Comparison of ENCODE assay signal across 8 cellular contexts in genomic region chr1:156125544-156125943, GRCh38. TPM values are rescaled to one million over a fixed set of nuclear protein-coding genes. Genes with fewer than 3 reads are reported as not detected.
DNase-seq lines count a peak whose midpoint lies in the region; ATAC-seq, FAIRE-seq and TF ChIP-seq lines count a peak whose summit lies in the region.
"Not testable (repeated sequence)": the region's sequence is repeated elsewhere in the genome, so short reads cannot be mapped to it uniquely, and the experiment has no call there.

No MANE protein-coding gene starts in this region.

- H3K4me3 ChIP-seq in A549 = peak overlapping the region; percentile 22; the same call in 1 of the 3 replicates
- not testable (repeated sequence) for H3K4me3 ChIP-seq in HEK293 (ENCODE audit: low read depth, low read length); right lobe of liver; pancreas
- H3K4me3 ChIP-seq in ascending aorta = peak overlapping the region; percentile 93 to 100
- H3K4me3 ChIP-seq in stomach smooth muscle (ENCODE audit: low read length in 2 of 2) = peak overlapping the region in 1 of 2 donors; percentile 63

- H3K27ac Mint-ChIP-seq in T-cell (peak overlapping the region; percentile 88 to 90), endothelial cell (ENCODE audit: unreplicated experiment) (peak overlapping the region; percentile 80)

- H3K27me3 Mint-ChIP-seq in T-cell; endothelial cell (ENCODE audit: unreplicated experiment): not testable (repeated sequence)

- H3K4me3 Mint-ChIP-seq in T-cell = peak overlapping the region in 1 of 3 donors; percentile 50
- H3K4me3 Mint-ChIP-seq in endothelial cell (ENCODE audit: unreplicated experiment) = not testable (repeated sequence)

- not testable (repeated sequence) for DNase-seq in A549 (ENCODE audit: low read depth in 1 of 2, low spot score in 1 of 2); T-cell; endothelial cell (ENCODE audit: low spot score); right lobe of liver; pancreas
- peak in 1 of 2 donors; percentile 72 for DNase-seq in ascending aorta (ENCODE audit: low spot score in 2 of 2)

- POLR2A ChIA-PET in A549 (lab: Yijun Ruan, JAX) = interaction anchor here (1.3 to 6.1 kb wide), 3 partner anchors 11 to 43 kb away, joined by 3 to 108 read pairs (median 5); partner anchors contain the start of genes LMNA and MEX3A
- POLR2A ChIA-PET in HEK293 (lab: Yijun Ruan, JAX) = interaction anchor here (0.5 to 5.8 kb wide), 5 partner anchors 11 to 276 kb away, joined by 3 to 61 read pairs (median 6); partner anchors contain the start of gene LMNA
- POLR2A ChIA-PET in T-cell (lab: Charles Lee) = interaction anchor here in 1 of 2 donors (0.6 to 4.4 kb wide), 4 partner anchors 8 to 29 kb away, joined by 3 to 18 read pairs (median 4); no protein-coding TSS in a partner anchor

- not testable (repeated sequence) for H3K36me3 Mint-ChIP-seq in T-cell; endothelial cell (ENCODE audit: low read depth, unreplicated experiment)

- H3K4me2 ChIP-seq in A549 = peak overlapping the region; percentile 91

- 57% methylated on average over 10 of the region's 10 CpGs for WGBS in A549 (ENCODE audit: missing lambda C conversion rate)
- WGBS in right lobe of liver (ENCODE audit: insufficient coverage, low coverage, low lambda C conversion rate, missing lambda C conversion rate) = 77% methylated on average over 6 of the region's 10 CpGs
- 90% methylated on average over 10 of the region's 10 CpGs for WGBS in pancreas, 2 donors

- H3K36me3 ChIP-seq in HEK293 (ENCODE audit: control insufficient read depth in 2 of 2, insufficient read depth in 1 of 2, low read length in 2 of 2); ascending aorta; right lobe of liver; pancreas; stomach smooth muscle (ENCODE audit: control insufficient read depth in 2 of 2, insufficient read depth in 2 of 2, low read length in 2 of 2): not testable (repeated sequence)

- H3K4me1 Mint-ChIP-seq in T-cell (peaks cover 78 to 84% (median 81%) of the 10 kb centered on the region in 3 donors), endothelial cell (ENCODE audit: unreplicated experiment) (peaks cover 43% of the 10 kb centered on the region)

- not testable (repeated sequence) for TF ChIP-seq EP300 in A549 (IDR thresholded peaks at IDR 0.05)

- peak overlapping the region; percentile 95 to 98 for H3K27ac ChIP-seq in A549
- H3K27ac ChIP-seq in HEK293 (ENCODE audit: extremely low read depth, low read depth, low read length) = peak overlapping the region; percentile 40; the same call in 1 of the 2 replicates
- peak overlapping the region; percentile 97 for H3K27ac ChIP-seq in ascending aorta
- H3K27ac ChIP-seq in right lobe of liver = peak overlapping the region in 2 of 3 donors; percentile 90 to 94
- peak overlapping the region; percentile 83 to 97 (median 91) for H3K27ac ChIP-seq in pancreas
- peak overlapping the region; percentile 98 for H3K27ac ChIP-seq in stomach smooth muscle (ENCODE audit: low read length)

- not testable (repeated sequence) for H3K27me3 ChIP-seq in ascending aorta; right lobe of liver; pancreas; stomach smooth muscle (ENCODE audit: control insufficient read depth in 1 of 2, insufficient read depth in 2 of 2, low read length in 2 of 2)

- H3K4me1 ChIP-seq in A549 (peaks cover 95% of the 10 kb centered on the region), HEK293 (ENCODE audit: control insufficient read depth, insufficient read depth, low read length) (peaks cover 28% of the 10 kb centered on the region), ascending aorta (peaks cover 49 to 83% of the 10 kb centered on the region in 2 donors), right lobe of liver (peaks cover 0 to 67% (median 36%) of the 10 kb centered on the region in 4 donors), pancreas (peaks cover 70 to 96% (median 70%) of the 10 kb centered on the region in 3 donors), stomach smooth muscle (ENCODE audit: control insufficient read depth, insufficient read depth, low read length) (peaks cover 98% of the 10 kb centered on the region)

- TF ChIP-seq POLR2A in A549 (IDR thresholded peaks at IDR 0.05; ENCODE audit: low read length); right lobe of liver (IDR thresholded peaks at IDR 0.05): not testable (repeated sequence)

- CTCF ChIA-PET in A549 (lab: Yijun Ruan, JAX) = interaction anchor here (1.4 to 54.8 kb wide), 6 partner anchors 8 to 104 kb away, joined by 4 to 2239 read pairs (median 159); partner anchors contain the start of genes BGLAP, LMNA and MEX3A
- CTCF ChIA-PET in HEK293 (lab: Yijun Ruan, JAX) = interaction anchor here (0.6 to 25.6 kb wide), 7 partner anchors 10 to 99 kb away, joined by 3 to 1029 read pairs (median 5); partner anchors contain the start of gene LMNA
- CTCF ChIA-PET in T-cell (lab: Charles Lee) = interaction anchor here in 1 of 2 donors (2.8 kb wide), 1 partner anchor 19 kb away, joined by 14 read pairs; no protein-coding TSS in a partner anchor

- FAIRE-seq in A549 (lab: Jason Lieb, UNC); pancreas (lab: Jason Lieb, UNC): not testable (repeated sequence)

- not testable (repeated sequence) for H3K9me3 Mint-ChIP-seq in T-cell; endothelial cell (ENCODE audit: unreplicated experiment)

- H3K9ac ChIP-seq in stomach smooth muscle (ENCODE audit: low read length in 2 of 2) = peak overlapping the region in 1 of 2 donors; percentile 90

- intact Hi-C loops in ascending aorta (cut with DNase I) = loop anchor here (10.0 kb wide), 2 partner anchors 379 to 619 kb away; partner anchors contain the start of genes MEF2D and MRPL24
- intact Hi-C loops in right lobe of liver (cut with DNase I); pancreas (cut with DNase I): not testable (repeated sequence)

- TF ChIP-seq RAD21 in A549 (conservative IDR thresholded peaks at IDR 0.05 in 1 of 2, IDR thresholded peaks at IDR 0.05 in 1 of 2) = not testable (repeated sequence)

- not testable (repeated sequence) for H3K9me3 ChIP-seq in A549; HEK293 (ENCODE audit: control insufficient read depth, insufficient read depth, low read depth, low read length); ascending aorta; right lobe of liver; pancreas; stomach smooth muscle (ENCODE audit: control insufficient read depth in 2 of 2, low read length in 2 of 2)

- TF ChIP-seq CTCF in A549 (IDR thresholded peaks at IDR 0.05); HEK293 (tag by site-specific recombination; IDR thresholded peaks at IDR 0.05); ascending aorta (IDR thresholded peaks at IDR 0.05); endothelial cell (IDR thresholded peaks at IDR 0.05; ENCODE audit: unreplicated experiment); right lobe of liver (IDR thresholded peaks at IDR 0.05); pancreas (IDR thresholded peaks at IDR 0.05): not testable (repeated sequence)

- not testable (repeated sequence) for ATAC-seq in A549; T-cell (replicated peaks in 1 of 4); right lobe of liver; pancreas

RNA-seq across cellular contexts. Expression of gene LMNA, which starts 11.0 kb away (rescaled TPM):
- polyA plus RNA-seq in A549 (2011; rRNA removed) (155 and 214 TPM in 2 replicates), A549 (2017; fragmentation: RNase III; extraction: RNeasy Plus Mini Kit Qiagen cat#74134 plus additional on column Dnase treatment) (286 to 310 TPM (median 288 TPM) in 3 replicates), pancreas (100 to 1,000 TPM in 1 of 2 donors, 10 to 100 TPM in 1; 96.7 to 111 TPM)
- polyA plus RNA-seq in A549 (2012; cell fraction: cytosol; rRNA removed) = 353 and 498 TPM in 2 replicates
- polyA plus RNA-seq in A549 (2012; cell fraction: nucleus; rRNA removed) = 1,197 and 1,289 TPM in 2 replicates
- 151 and 242 TPM in 2 replicates for polyA minus RNA-seq in A549 (2011; rRNA and poly(A)+ RNA removed)
- total RNA-seq in T-cell (100 to 1,000 TPM in 2 of 5 donors, 10 to 100 TPM in 3; 40.3 to 970 (median 57.3) TPM), ascending aorta (783 TPM), endothelial cell (ENCODE audit: unreplicated experiment) (35.8 TPM), right lobe of liver (100 to 1,000 TPM in 3 of 6 experiments, 10 to 100 TPM in 3; 79.4 to 129 (median 98.8) TPM), pancreas (100 to 1,000 TPM in 3 of 6 donors, 10 to 100 TPM in 3; 59.4 to 119 (median 92.7) TPM)

RNA-seq across cellular contexts. Expression of gene SEMA4A, which starts 27.8 kb away (rescaled TPM):
- polyA plus RNA-seq in A549 (2011; rRNA removed) (0.27 and 0.37 TPM in 2 replicates), A549 (2017; fragmentation: RNase III; extraction: RNeasy Plus Mini Kit Qiagen cat#74134 plus additional on column Dnase treatment) (0.04 to 0.09 TPM (median 0.07 TPM) in 3 replicates), pancreas (1 to 10 TPM; 4.4 to 5.4 TPM)
- polyA plus RNA-seq in A549 (2012; cell fraction: cytosol; rRNA removed) = 0.06 and 0.07 TPM in 2 replicates
- 0.49 and 0.66 TPM in 2 replicates for polyA plus RNA-seq in A549 (2012; cell fraction: nucleus; rRNA removed)
- 0.58 and 0.78 TPM in 2 replicates for polyA minus RNA-seq in A549 (2011; rRNA and poly(A)+ RNA removed)
- total RNA-seq in T-cell (10 to 100 TPM in 1 of 5 donors, 1 to 10 TPM in 4; 1.5 to 12.0 (median 2.2) TPM), ascending aorta (0.64 TPM), endothelial cell (ENCODE audit: unreplicated experiment) (2.2 TPM), right lobe of liver (1 to 10 TPM in 4 of 6 experiments, under 1 TPM in 2; 0.62 to 2.6 (median 1.3) TPM), pancreas (1 to 10 TPM; 2.6 to 7.0 (median 4.5) TPM)

RNA-seq across cellular contexts. Expression of gene MEX3A, which starts 43.3 kb away (rescaled TPM):
- 1.8 and 2.4 TPM in 2 replicates for polyA plus RNA-seq in A549 (2011; rRNA removed)
- polyA plus RNA-seq in A549 (2012; cell fraction: cytosol; rRNA removed) = 3.2 and 3.9 TPM in 2 replicates
- 2.2 and 3.9 TPM in 2 replicates for polyA plus RNA-seq in A549 (2012; cell fraction: nucleus; rRNA removed)
- polyA plus RNA-seq in A549 (2017; fragmentation: RNase III; extraction: RNeasy Plus Mini Kit Qiagen cat#74134 plus additional on column Dnase treatment) = 3.3 to 4.9 TPM (median 4.4 TPM) in 3 replicates
- polyA minus RNA-seq in A549 (2011; rRNA and poly(A)+ RNA removed) = 2.4 and 2.8 TPM in 2 replicates
- under 1 TPM; 0.03 to 0.58 (median 0.20) TPM for total RNA-seq in T-cell
- total RNA-seq in ascending aorta = 1.3 TPM
- total RNA-seq in endothelial cell (ENCODE audit: unreplicated experiment) = 63.9 TPM
- total RNA-seq in right lobe of liver = 1 to 10 TPM in 1 of 6 experiments, under 1 TPM in 5; 0.35 to 1.4 (median 0.83) TPM
- 1 to 10 TPM in 2 of 6 donors, under 1 TPM in 4; 0.12 to 3.1 (median 0.65) TPM for total RNA-seq in pancreas
- under 1 TPM; 0.19 to 0.76 TPM for polyA plus RNA-seq in pancreas

Comparison
In these comparisons a context has a peak if more than half of its experiments do, and no peak if none do; other contexts are left out.
1. H3K27ac ChIP-seq: peak in every context shown above with its lines; median percentile 98 in stomach smooth muscle; 97 in ascending aorta; 96 in A549; 92 in right lobe of liver; 91 in pancreas; 40 in HEK293.
2. RNA of gene MEX3A, which starts 43.3 kb away (total RNA-seq): 63.9 TPM in endothelial cell (single experiment); 1.3 TPM in ascending aorta (single experiment), 0.35 to 1.4 TPM in right lobe of liver, 0.12 to 3.1 TPM in pancreas and 0.03 to 0.58 TPM in T-cell; every median in the first group is over 10 times any median in the second.